25 cellular contexts compared by ENCODE assay signal in the genomic region with DNA sequence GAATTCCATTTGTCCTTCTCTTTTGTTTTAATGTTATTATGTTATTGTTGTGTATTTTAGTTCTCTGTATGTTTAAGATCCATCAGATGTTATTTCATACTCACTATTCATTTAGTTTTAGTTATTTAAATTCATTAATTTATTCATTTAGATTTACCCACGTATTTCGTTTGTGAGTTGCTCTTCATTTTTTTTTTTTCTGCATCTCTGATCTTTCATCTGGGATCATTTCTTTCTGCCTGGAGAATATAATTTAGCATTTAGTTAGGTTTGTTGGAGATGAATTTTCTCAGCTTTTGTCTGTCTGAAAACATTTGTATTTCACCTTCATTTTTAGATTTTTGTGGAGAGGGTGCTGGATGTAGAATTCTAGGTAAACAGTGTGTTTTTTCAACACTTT.
"Had no signal": no experiment of that assay in that cellular context is flagged by ENCODE, and none has a peak within 500 bp of the region (broad histone marks: within the 10 kb centered on the region; RNA-seq: fewer than 3 reads in every experiment).

No MANE protein-coding gene starts in this region.

- ATAC-seq: effector memory CD8-positive, alpha-beta T cell; esophagus mucosa; gastroesophageal sphincter; heart right ventricle; left cardiac atrium; left lung; left ventricle myocardium superior; lower lobe of right lung had no signal

- H3K4me1 ChIP-seq: colonic mucosa, esophagus squamous epithelium, heart right ventricle, left lung, lower lobe of right lung had no signal

- H3K9me3 ChIP-seq: colonic mucosa, esophagus squamous epithelium, gastroesophageal sphincter, heart right ventricle, left lung, lower lobe of right lung had no signal

- H3K27me3 ChIP-seq: colonic mucosa, esophagus squamous epithelium, gastroesophageal sphincter had no signal

- H3K27ac ChIP-seq: colonic mucosa, epithelial cell of prostate, esophagus squamous epithelium, gastroesophageal sphincter, heart right ventricle, left lung, lower lobe of right lung had no signal

- H3K4me3 ChIP-seq: colonic mucosa, esophagus squamous epithelium, gastroesophageal sphincter, heart right ventricle, left lung, lower lobe of right lung had no signal

- FAIRE-seq: endometrium had no signal

- H3K36me3 ChIP-seq: colonic mucosa, esophagus squamous epithelium, gastroesophageal sphincter, heart right ventricle, left lung, lower lobe of right lung had no signal

- DNase-seq: cerebellar nuclear complex; colonic mucosa; cortex of kidney; effector CD8-positive, alpha-beta T cell; effector memory CD8-positive, alpha-beta T cell; endodermal cell; erythroblast; esophagus squamous epithelium; foreskin fibroblast; foreskin melanocyte; glutamatergic neuron; head of caudate nucleus; heart right ventricle; hippocampal formation; islet precursor cell; left cardiac atrium; left lung; left ventricle myocardium superior; lower lobe of right lung; mesenchymal stem cell; midbrain had no signal
